1 cellular context compared by ENCODE assay signal in the genomic region with DNA sequence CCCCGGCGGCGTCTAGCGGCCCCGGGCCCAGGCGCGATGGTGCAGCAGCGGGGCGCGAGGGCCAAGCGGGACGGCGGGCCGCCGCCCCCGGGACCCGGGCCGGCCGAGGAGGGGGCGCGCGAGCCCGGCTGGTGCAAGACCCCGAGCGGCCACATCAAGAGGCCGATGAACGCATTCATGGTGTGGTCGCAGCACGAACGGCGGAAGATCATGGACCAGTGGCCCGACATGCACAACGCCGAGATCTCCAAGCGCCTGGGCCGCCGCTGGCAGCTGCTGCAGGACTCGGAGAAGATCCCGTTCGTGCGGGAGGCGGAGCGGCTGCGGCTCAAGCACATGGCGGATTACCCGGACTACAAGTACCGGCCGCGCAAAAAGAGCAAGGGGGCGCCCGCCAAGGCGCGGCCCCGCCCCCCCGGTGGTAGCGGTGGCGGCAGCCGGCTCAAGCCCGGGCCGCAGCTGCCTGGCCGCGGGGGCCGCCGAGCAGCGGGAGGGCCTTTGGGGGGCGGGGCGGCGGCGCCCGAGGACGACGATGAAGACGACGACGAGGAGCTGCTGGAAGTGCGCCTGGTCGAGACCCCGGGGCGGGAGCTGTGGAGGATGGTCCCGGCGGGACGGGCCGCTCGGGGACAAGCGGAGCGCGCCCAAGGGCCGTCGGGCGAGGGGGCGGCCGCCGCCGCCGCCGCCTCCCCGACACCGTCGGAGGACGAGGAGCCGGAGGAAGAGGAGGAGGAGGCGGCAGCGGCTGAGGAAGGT.
TF ChIP-seq lines count a peak whose summit lies in the region.

No MANE protein-coding gene starts in this region.

TF ChIP-seq in HepG2, 621 proteins besides CTCF, POLR2A, EP300 and RAD21 (continued from another document and continues in another):
- TF ChIP-seq ATF2 (CRISPR knock-in tag; IDR thresholded peaks at IDR 0.05) (no peak), ZBTB46 (CRISPR knock-in tag; IDR thresholded peaks at IDR 0.05; ENCODE audit: borderline replicate concordance) (no peak), CREM (IDR thresholded peaks at IDR 0.05) (no peak), CREM (CRISPR knock-in tag; IDR thresholded peaks at IDR 0.05) (no peak), AGO1 (IDR thresholded peaks at IDR 0.05; ENCODE audit: low read depth, low read length, poor library complexity, severe bottlenecking) (peak; percentile 4), CBX2 (IDR thresholded peaks at IDR 0.05; ENCODE audit: low read depth, low read length) (no peak), CBX2 (CRISPR knock-in tag; IDR thresholded peaks at IDR 0.05; ENCODE audit: low read depth) (no peak), MATR3 (CRISPR knock-in tag; IDR thresholded peaks at IDR 0.05) (no peak), UBTF (CRISPR knock-in tag; IDR thresholded peaks at IDR 0.05) (peak; percentile 60; the same call in 1 of the 2 replicates), ZNF761 (CRISPR knock-in tag; conservative IDR thresholded peaks at IDR 0.05) (peak; percentile 18; the same call in 1 of the 2 replicates), KMT2B (CRISPR knock-in tag; IDR thresholded peaks at IDR 0.05) (no peak), GTF2F1 (IDR thresholded peaks at IDR 0.05; ENCODE audit: low read length) (no peak), ZNF207 (IDR thresholded peaks at IDR 0.05; ENCODE audit: borderline replicate concordance) (no peak), TIGD3 (CRISPR knock-in tag; IDR thresholded peaks at IDR 0.05; ENCODE audit: borderline replicate concordance) (no peak), ZFP82 (CRISPR knock-in tag; IDR thresholded peaks at IDR 0.05; ENCODE audit: borderline replicate concordance) (no peak), NAIF1 (CRISPR knock-in tag; IDR thresholded peaks at IDR 0.05; ENCODE audit: borderline replicate concordance) (peak; percentile 33; the same call in 1 of the 2 replicates), FOXA1 (IDR thresholded peaks at IDR 0.05) (no peak), FOXA1 (CRISPR knock-in tag; IDR thresholded peaks at IDR 0.05) (no peak; the same call in 1 of the 2 replicates), ZNF431 (CRISPR knock-in tag; IDR thresholded peaks at IDR 0.05; ENCODE audit: borderline replicate concordance, low read depth) (no peak)
- TF ChIP-seq, protein P1, sequence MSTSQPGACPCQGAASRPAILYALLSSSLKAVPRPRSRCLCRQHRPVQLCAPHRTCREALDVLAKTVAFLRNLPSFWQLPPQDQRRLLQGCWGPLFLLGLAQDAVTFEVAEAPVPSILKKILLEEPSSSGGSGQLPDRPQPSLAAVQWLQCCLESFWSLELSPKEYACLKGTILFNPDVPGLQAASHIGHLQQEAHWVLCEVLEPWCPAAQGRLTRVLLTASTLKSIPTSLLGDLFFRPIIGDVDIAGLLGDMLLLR (CRISPR knock-in tag; IDR thresholded peaks at IDR 0.05), result no peak; the same call in 1 of the 2 replicates
- TF ChIP-seq, protein P2, sequence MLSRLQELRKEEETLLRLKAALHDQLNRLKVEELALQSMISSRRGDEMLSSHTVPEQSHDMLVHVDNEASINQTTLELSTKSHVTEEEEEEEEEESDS (CRISPR knock-in tag; IDR thresholded peaks at IDR 0.05; ENCODE audit: borderline replicate concordance), result no peak
- TF ChIP-seq, protein P3, sequence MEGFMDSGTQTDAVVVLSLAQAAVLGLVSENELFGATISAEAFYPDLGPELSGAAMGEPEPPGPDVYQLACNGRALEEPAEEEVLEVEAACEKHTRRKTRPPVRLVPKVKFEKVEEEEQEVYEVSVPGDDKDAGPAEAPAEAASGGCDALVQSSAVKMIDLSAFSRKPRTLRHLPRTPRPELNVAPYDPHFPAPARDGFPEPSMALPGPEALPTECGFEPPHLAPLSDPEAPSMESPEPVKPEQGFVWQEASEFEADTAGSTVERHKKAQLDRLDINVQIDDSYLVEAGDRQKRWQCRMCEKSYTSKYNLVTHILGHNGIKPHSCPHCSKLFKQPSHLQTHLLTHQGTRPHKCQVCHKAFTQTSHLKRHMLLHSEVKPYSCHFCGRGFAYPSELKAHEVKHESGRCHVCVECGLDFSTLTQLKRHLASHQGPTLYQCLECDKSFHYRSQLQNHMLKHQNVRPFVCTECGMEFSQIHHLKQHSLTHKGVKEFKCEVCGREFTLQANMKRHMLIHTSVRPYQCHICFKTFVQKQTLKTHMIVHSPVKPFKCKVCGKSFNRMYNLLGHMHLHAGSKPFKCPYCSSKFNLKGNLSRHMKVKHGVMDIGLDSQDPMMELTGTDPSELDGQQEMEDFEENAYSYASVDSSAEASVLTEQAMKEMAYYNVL (CRISPR knock-in tag; IDR thresholded peaks at IDR 0.05; ENCODE audit: borderline replicate concordance), result peak; percentile 44
- TF ChIP-seq, protein P4, sequence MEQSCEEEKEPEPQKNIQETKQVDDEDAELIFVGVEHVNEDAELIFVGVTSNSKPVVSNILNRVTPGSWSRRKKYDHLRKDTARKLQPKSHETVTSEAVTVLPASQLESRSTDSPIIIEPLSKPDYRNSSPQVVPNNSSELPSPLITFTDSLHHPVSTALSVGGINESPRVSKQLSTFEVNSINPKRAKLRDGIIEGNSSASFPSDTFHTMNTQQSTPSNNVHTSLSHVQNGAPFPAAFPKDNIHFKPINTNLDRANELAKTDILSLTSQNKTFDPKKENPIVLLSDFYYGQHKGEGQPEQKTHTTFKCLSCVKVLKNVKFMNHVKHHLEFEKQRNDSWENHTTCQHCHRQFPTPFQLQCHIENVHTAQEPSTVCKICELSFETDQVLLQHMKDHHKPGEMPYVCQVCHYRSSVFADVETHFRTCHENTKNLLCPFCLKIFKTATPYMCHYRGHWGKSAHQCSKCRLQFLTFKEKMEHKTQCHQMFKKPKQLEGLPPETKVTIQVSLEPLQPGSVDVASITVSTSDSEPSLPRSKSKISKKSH (CRISPR knock-in tag; IDR thresholded peaks at IDR 0.05; ENCODE audit: borderline replicate concordance), result 0 out of 2 replicates have a peak, but pooled peaks have one; percentile 54
- TF ChIP-seq, protein P5, sequence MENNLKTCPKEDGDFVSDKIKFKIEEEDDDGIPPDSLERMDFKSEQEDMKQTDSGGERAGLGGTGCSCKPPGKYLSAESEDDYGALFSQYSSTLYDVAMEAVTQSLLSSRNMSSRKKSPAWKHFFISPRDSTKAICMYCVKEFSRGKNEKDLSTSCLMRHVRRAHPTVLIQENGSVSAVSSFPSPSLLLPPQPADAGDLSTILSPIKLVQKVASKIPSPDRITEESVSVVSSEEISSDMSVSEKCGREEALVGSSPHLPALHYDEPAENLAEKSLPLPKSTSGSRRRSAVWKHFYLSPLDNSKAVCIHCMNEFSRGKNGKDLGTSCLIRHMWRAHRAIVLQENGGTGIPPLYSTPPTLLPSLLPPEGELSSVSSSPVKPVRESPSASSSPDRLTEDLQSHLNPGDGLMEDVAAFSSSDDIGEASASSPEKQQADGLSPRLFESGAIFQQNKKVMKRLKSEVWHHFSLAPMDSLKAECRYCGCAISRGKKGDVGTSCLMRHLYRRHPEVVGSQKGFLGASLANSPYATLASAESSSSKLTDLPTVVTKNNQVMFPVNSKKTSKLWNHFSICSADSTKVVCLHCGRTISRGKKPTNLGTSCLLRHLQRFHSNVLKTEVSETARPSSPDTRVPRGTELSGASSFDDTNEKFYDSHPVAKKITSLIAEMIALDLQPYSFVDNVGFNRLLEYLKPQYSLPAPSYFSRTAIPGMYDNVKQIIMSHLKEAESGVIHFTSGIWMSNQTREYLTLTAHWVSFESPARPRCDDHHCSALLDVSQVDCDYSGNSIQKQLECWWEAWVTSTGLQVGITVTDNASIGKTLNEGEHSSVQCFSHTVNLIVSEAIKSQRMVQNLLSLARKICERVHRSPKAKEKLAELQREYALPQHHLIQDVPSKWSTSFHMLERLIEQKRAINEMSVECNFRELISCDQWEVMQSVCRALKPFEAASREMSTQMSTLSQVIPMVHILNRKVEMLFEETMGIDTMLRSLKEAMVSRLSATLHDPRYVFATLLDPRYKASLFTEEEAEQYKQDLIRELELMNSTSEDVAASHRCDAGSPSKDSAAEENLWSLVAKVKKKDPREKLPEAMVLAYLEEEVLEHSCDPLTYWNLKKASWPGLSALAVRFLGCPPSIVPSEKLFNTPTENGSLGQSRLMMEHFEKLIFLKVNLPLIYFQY (CRISPR knock-in tag; IDR thresholded peaks at IDR 0.05; ENCODE audit: borderline replicate concordance), result no peak
- TF ChIP-seq, protein P6, sequence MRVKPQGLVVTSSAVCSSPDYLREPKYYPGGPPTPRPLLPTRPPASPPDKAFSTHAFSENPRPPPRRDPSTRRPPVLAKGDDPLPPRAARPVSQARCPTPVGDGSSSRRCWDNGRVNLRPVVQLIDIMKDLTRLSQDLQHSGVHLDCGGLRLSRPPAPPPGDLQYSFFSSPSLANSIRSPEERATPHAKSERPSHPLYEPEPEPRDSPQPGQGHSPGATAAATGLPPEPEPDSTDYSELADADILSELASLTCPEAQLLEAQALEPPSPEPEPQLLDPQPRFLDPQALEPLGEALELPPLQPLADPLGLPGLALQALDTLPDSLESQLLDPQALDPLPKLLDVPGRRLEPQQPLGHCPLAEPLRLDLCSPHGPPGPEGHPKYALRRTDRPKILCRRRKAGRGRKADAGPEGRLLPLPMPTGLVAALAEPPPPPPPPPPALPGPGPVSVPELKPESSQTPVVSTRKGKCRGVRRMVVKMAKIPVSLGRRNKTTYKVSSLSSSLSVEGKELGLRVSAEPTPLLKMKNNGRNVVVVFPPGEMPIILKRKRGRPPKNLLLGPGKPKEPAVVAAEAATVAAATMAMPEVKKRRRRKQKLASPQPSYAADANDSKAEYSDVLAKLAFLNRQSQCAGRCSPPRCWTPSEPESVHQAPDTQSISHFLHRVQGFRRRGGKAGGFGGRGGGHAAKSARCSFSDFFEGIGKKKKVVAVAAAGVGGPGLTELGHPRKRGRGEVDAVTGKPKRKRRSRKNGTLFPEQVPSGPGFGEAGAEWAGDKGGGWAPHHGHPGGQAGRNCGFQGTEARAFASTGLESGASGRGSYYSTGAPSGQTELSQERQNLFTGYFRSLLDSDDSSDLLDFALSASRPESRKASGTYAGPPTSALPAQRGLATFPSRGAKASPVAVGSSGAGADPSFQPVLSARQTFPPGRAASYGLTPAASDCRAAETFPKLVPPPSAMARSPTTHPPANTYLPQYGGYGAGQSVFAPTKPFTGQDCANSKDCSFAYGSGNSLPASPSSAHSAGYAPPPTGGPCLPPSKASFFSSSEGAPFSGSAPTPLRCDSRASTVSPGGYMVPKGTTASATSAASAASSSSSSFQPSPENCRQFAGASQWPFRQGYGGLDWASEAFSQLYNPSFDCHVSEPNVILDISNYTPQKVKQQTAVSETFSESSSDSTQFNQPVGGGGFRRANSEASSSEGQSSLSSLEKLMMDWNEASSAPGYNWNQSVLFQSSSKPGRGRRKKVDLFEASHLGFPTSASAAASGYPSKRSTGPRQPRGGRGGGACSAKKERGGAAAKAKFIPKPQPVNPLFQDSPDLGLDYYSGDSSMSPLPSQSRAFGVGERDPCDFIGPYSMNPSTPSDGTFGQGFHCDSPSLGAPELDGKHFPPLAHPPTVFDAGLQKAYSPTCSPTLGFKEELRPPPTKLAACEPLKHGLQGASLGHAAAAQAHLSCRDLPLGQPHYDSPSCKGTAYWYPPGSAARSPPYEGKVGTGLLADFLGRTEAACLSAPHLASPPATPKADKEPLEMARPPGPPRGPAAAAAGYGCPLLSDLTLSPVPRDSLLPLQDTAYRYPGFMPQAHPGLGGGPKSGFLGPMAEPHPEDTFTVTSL (CRISPR knock-in tag; IDR thresholded peaks at IDR 0.05; ENCODE audit: borderline replicate concordance), result no peak
- TF ChIP-seq, protein P7, sequence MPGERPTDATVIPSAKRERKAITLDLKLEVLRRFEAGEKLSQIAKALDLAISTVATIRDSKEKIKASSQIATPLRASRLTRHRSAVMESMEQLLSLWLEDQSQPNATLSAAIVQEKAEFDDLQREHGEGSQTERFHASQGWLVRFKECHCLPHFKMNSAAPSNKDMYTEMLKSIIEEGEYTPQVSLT (CRISPR knock-in tag; IDR thresholded peaks at IDR 0.05; ENCODE audit: borderline replicate concordance, low read depth), result no peak
